7 cellular contexts compared by ENCODE assay signal in the genomic region with DNA sequence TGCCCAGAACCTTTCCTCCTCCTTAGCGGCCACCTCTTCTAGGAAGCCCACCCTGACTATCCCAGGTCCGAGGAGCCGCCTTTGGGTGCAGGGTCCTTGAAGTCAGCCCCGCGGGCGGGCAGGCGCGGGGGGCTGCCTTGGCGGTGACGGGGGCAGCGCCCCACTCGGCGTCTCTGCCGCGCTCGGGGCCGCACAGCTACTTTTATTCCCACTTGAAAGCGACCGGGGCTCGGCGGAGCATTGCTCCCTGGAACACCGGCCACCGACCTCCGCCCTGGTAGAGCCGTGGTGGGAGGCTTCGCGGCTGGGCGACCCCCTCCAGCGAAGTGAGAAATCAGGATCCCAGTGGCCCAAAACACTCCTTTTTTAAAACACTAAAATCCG. TPM values are rescaled to one million over a fixed set of nuclear protein-coding genes. Genes with fewer than 3 reads are reported as not detected.
DNase-seq lines count a peak whose midpoint lies in the region; ATAC-seq, FAIRE-seq and TF ChIP-seq lines count a peak whose summit lies in the region.

No MANE protein-coding gene starts in this region.

- intact Hi-C loops in HCT116 (cut with micrococcal nuclease): no loop called here

- ATAC-seq in HCT116 (no peak), T-helper 17 cell (no peak), HG02678 (IDR thresholded peaks at IDR 0.05; ENCODE audit: unreplicated experiment) (no peak)

- H3K36me3 ChIP-seq in HCT116 (ENCODE audit: control insufficient read depth in 1 of 2, insufficient read depth in 2 of 2, low read length in 2 of 2): peaks cover 0 to 12% of the 10 kb centered on the region in 2 experiments; a peak in 3 of 4 replicates
- H3K36me3 ChIP-seq in small intestine (ENCODE audit: control insufficient read depth in 2 of 2, insufficient read depth in 2 of 2, low read length in 2 of 2): peaks cover 0 to 4% of the 10 kb centered on the region in 2 donors

- no peaks in the 10 kb centered on the region for H3K27me3 Mint-ChIP-seq in T-helper 17 cell

- H3K4me3 Mint-ChIP-seq in T-helper 17 cell: peak overlapping the region; percentile 84

- no peaks in the 10 kb centered on the region for H4K20me1 ChIP-seq in HCT116 (ENCODE audit: insufficient read depth)

- H3K27ac ChIP-seq in HCT116 (ENCODE audit: low read depth, low read length) (peak overlapping the region; percentile 49), small intestine (ENCODE audit: low read depth in 1 of 2, low read length in 1 of 2) (no peak overlapping the region)

- no peak for TF ChIP-seq POLR2A in HCT116 (IDR thresholded peaks at IDR 0.05; ENCODE audit: borderline replicate concordance, extremely low read depth, insufficient read depth, insufficient read length)

- peaks cover 27 to 54% of the 10 kb centered on the region in 2 experiments for H3K4me1 ChIP-seq in HCT116 (ENCODE audit: control insufficient read depth in 1 of 2, insufficient read depth in 2 of 2, low read length in 2 of 2)
- H3K4me1 ChIP-seq in small intestine (ENCODE audit: control insufficient read depth in 2 of 2, insufficient read depth in 1 of 2, low read depth in 1 of 2, low read length in 1 of 2): peaks cover 2 to 8% of the 10 kb centered on the region in 2 donors

- no peak overlapping the region for H2AFZ ChIP-seq in HCT116 (ENCODE audit: low read depth, low read length, poor library complexity, severe bottlenecking)

- no peaks in the 10 kb centered on the region for H3K9me2 ChIP-seq in HCT116 (ENCODE audit: insufficient read depth)

- H3K9me3 ChIP-seq in HCT116 (ENCODE audit: control insufficient read depth in 1 of 2, insufficient read depth in 1 of 2, low read depth in 1 of 2, low read length in 2 of 2): peaks cover under 1 to 3% of the 10 kb centered on the region in 2 experiments; a peak in 2 of 4 replicates
- H3K9me3 ChIP-seq in T-helper 17 cell (ENCODE audit: control insufficient read depth, low read length, poor library complexity, severe bottlenecking): no peaks in the 10 kb centered on the region
- no peaks in the 10 kb centered on the region for H3K9me3 ChIP-seq in small intestine (ENCODE audit: control insufficient read depth, low read depth)

- no peak for FAIRE-seq in small intestine (lab: Jason Lieb, UNC)

- DNase-seq in HCT116 (ENCODE audit: low read depth, low spot score) (no peak), T-helper 17 cell (no peak), fibroblast of the aortic adventitia (ENCODE audit: low read depth) (no peak), small intestine (no peak), GM10248 (ENCODE audit: extremely low spot score) (no peak), Ammon's horn (ENCODE audit: low spot score) (no peak)

- RAD21 ChIA-PET in HCT116 (lab: Charles Lee; ENCODE audit: low non-redundant PET in 1 of 2, low total read pairs in 2 of 2, uncharacterized antibody in 2 of 2, unreplicated experiment in 2 of 2): no interaction called here

- H3K4me2 ChIP-seq in HCT116 (ENCODE audit: low read length): peak overlapping the region; percentile 97

- TF ChIP-seq RAD21 in HCT116 (IDR thresholded peaks at IDR 0.05; ENCODE audit: low read depth): no peak

- no peaks in the 10 kb centered on the region for H3K36me3 Mint-ChIP-seq in T-helper 17 cell (ENCODE audit: low read depth)

- no peak overlapping the region for H3K27ac Mint-ChIP-seq in T-helper 17 cell

- WGBS in small intestine, 3 donors: 2 to 6% (median 3%) methylated on average over 30 of the region's 30 CpGs

- CTCF ChIA-PET in HCT116 (lab: Charles Lee): interaction anchor here (1.6 kb wide), 1 partner anchor 20 kb away, joined by 4 read pairs; a partner anchor contains a TSS
- CTCF ChIA-PET in GM10248 (lab: Yijun Ruan, JAX): interaction anchor here (0.8 to 6.6 kb wide), 6 partner anchors 18 to 82 kb away, joined by 3 to 65 read pairs (median 6); a partner anchor contains a TSS

- no TSS peak for BruUV-seq in HCT116 (replicated peaks; lab: Mats Ljungman, UMichigan)

- no peak for TF ChIP-seq CTCF in HCT116 (IDR thresholded peaks at IDR 0.05 in 2 of 3, conservative IDR thresholded peaks at IDR 0.05 in 1 of 3; ENCODE audit: borderline replicate concordance in 1 of 3, insufficient read depth in 1 of 3, low read depth in 2 of 3, low read length in 2 of 3)
- TF ChIP-seq CTCF in fibroblast of the aortic adventitia (IDR thresholded peaks at IDR 0.05; ENCODE audit: insufficient read depth, low read length): no peak
- TF ChIP-seq CTCF in GM10248 (IDR thresholded peaks at IDR 0.05; ENCODE audit: control extremely low read depth, extremely low read depth, low read depth, missing control alignments): no peak

- H3K79me2 ChIP-seq in HCT116 (ENCODE audit: insufficient read depth, low read length): no peaks in the 10 kb centered on the region; the same call in 1 of the 2 replicates

- H3K4me3 ChIP-seq in HCT116 (replicated peaks in 1 of 2; ENCODE audit: low read depth in 1 of 2, low read length in 2 of 2) (peak overlapping the region; percentile 55 to 65), fibroblast of the aortic adventitia (ENCODE audit: low read depth, low read length) (peak overlapping the region; percentile 65), small intestine (ENCODE audit: low read depth in 1 of 2, low read length in 2 of 2) (peak overlapping the region; percentile 8 to 53)

- H3K27me3 ChIP-seq in HCT116 (ENCODE audit: insufficient read depth, low read length) (no peaks in the 10 kb centered on the region), small intestine (ENCODE audit: control insufficient read depth in 2 of 2, insufficient read depth in 2 of 2, low read length in 2 of 2) (no peaks in the 10 kb centered on the region)

- peaks cover 11% of the 10 kb centered on the region for H3K4me1 Mint-ChIP-seq in T-helper 17 cell

- POLR2A ChIA-PET in HCT116 (lab: Charles Lee): interaction anchor here (0.6 to 2.3 kb wide), 2 partner anchors 8 to 20 kb away, joined by 4 to 7 read pairs; a partner anchor contains a TSS
- POLR2A ChIA-PET in GM10248 (lab: Yijun Ruan, JAX): interaction anchor here (0.6 kb wide), 1 partner anchor 123 kb away, joined by 6 read pairs; no protein-coding TSS in a partner anchor

- H3K9ac ChIP-seq in HCT116 (ENCODE audit: low read length): peak overlapping the region; percentile 57

TF ChIP-seq in HCT116, 20 proteins besides CTCF, POLR2A, EP300 and RAD21:
- TF ChIP-seq EZH2 (IDR thresholded peaks at IDR 0.05) (no peak), TCF7L2 (IDR thresholded peaks at IDR 0.05; ENCODE audit: borderline replicate concordance, extremely low read depth, insufficient read depth, insufficient read length) (no peak), EGR1 (IDR thresholded peaks at IDR 0.05; ENCODE audit: low read depth) (no peak), ZNF274 (IDR thresholded peaks at IDR 0.05; ENCODE audit: low read depth, low read length) (no peak), ZFX (IDR thresholded peaks at IDR 0.05) (no peak)
- TF ChIP-seq, protein P1, sequence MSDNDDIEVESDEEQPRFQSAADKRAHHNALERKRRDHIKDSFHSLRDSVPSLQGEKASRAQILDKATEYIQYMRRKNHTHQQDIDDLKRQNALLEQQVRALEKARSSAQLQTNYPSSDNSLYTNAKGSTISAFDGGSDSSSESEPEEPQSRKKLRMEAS (IDR thresholded peaks at IDR 0.05): no peak
- TF ChIP-seq, protein P2, sequence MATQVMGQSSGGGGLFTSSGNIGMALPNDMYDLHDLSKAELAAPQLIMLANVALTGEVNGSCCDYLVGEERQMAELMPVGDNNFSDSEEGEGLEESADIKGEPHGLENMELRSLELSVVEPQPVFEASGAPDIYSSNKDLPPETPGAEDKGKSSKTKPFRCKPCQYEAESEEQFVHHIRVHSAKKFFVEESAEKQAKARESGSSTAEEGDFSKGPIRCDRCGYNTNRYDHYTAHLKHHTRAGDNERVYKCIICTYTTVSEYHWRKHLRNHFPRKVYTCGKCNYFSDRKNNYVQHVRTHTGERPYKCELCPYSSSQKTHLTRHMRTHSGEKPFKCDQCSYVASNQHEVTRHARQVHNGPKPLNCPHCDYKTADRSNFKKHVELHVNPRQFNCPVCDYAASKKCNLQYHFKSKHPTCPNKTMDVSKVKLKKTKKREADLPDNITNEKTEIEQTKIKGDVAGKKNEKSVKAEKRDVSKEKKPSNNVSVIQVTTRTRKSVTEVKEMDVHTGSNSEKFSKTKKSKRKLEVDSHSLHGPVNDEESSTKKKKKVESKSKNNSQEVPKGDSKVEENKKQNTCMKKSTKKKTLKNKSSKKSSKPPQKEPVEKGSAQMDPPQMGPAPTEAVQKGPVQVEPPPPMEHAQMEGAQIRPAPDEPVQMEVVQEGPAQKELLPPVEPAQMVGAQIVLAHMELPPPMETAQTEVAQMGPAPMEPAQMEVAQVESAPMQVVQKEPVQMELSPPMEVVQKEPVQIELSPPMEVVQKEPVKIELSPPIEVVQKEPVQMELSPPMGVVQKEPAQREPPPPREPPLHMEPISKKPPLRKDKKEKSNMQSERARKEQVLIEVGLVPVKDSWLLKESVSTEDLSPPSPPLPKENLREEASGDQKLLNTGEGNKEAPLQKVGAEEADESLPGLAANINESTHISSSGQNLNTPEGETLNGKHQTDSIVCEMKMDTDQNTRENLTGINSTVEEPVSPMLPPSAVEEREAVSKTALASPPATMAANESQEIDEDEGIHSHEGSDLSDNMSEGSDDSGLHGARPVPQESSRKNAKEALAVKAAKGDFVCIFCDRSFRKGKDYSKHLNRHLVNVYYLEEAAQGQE (IDR thresholded peaks at IDR 0.05; ENCODE audit: low read depth): no peak

RNA-seq across cellular contexts. Expression of a gene that starts 0.8 kb away (rescaled TPM):
- total RNA-seq in HCT116 (2021; ENCODE audit: unreplicated experiment) (19.3 TPM), T-helper 17 cell (10 to 100 TPM; 13.2 to 14.4 TPM), fibroblast of the aortic adventitia (ENCODE audit: low replicate concordance) (3.0 and 5.8 TPM in 2 replicates)
- polyA plus RNA-seq in HCT116 (2012): 15.7 and 17.2 TPM in 2 replicates
- polyA plus RNA-seq in small intestine: 1 to 10 TPM in 2 of 3 donors, not detected in 1; 2.4 to 7.9 TPM

RNA-seq across cellular contexts. Expression of a gene that starts 9.5 kb away (rescaled TPM):
- total RNA-seq in HCT116 (2021; ENCODE audit: unreplicated experiment): 86.7 TPM
- 61.5 and 61.8 TPM in 2 replicates for polyA plus RNA-seq in HCT116 (2012)
- 1 to 10 TPM; 1.7 to 1.9 TPM for total RNA-seq in T-helper 17 cell
- total RNA-seq in fibroblast of the aortic adventitia (ENCODE audit: low replicate concordance): 28.0 and 35.5 TPM in 2 replicates
- polyA plus RNA-seq in small intestine: 1 to 10 TPM in 2 of 3 donors, under 1 TPM in 1; 0.45 to 7.1 (median 3.5) TPM

RNA-seq across cellular contexts. Expression of a gene that starts 19.9 kb away (rescaled TPM):
- 67.5 TPM for total RNA-seq in HCT116 (2021; ENCODE audit: unreplicated experiment)
- polyA plus RNA-seq in HCT116 (2012): 45.5 and 52.0 TPM in 2 replicates
- total RNA-seq in T-helper 17 cell: 100 to 1,000 TPM in 1 of 2 donors, 10 to 100 TPM in 1; 95.5 to 105 TPM
- total RNA-seq in fibroblast of the aortic adventitia (ENCODE audit: low replicate concordance): 15.4 and 26.7 TPM in 2 replicates
- 10 to 100 TPM; 15.9 to 27.6 (median 27.5) TPM for polyA plus RNA-seq in small intestine

RNA-seq across cellular contexts. Expression of a gene that starts 26.2 kb away (rescaled TPM):
- 38.6 TPM for total RNA-seq in HCT116 (2021; ENCODE audit: unreplicated experiment)
- 27.0 and 29.9 TPM in 2 replicates for polyA plus RNA-seq in HCT116 (2012)
- total RNA-seq in T-helper 17 cell: 100 to 1,000 TPM; 110 to 122 TPM
- total RNA-seq in fibroblast of the aortic adventitia (ENCODE audit: low replicate concordance): 23.6 and 39.7 TPM in 2 replicates
- polyA plus RNA-seq in small intestine: 10 to 100 TPM; 23.0 to 55.5 (median 44.6) TPM

RNA-seq across cellular contexts. Expression of a gene that starts 36.4 kb away (rescaled TPM):
- total RNA-seq in HCT116 (2021; ENCODE audit: unreplicated experiment) (236 TPM), T-helper 17 cell (1 to 10 TPM; 3.0 to 7.6 TPM), fibroblast of the aortic adventitia (ENCODE audit: low replicate concordance) (130 and 218 TPM in 2 replicates)
- 192 and 208 TPM in 2 replicates for polyA plus RNA-seq in HCT116 (2012)
- 100 to 1,000 TPM in 2 of 3 donors, 10 to 100 TPM in 1; 80.2 to 179 (median 110) TPM for polyA plus RNA-seq in small intestine
